Comparison of ENCODE assay signal across 12 cellular contexts in genomic region chr1:231181271-231181670, GRCh38. TPM values are rescaled to one million over a fixed set of nuclear protein-coding genes. Genes with fewer than 3 reads are reported as not detected.
"Had no signal": no experiment of that assay in that cellular context is flagged by ENCODE, and none has a peak within 500 bp of the region (broad histone marks: within the 10 kb centered on the region; RNA-seq: fewer than 3 reads in every experiment).

No MANE protein-coding gene starts in this region.

- H3K36me3 ChIP-seq: HAP-1 had no signal

- H3K4me3 Mint-ChIP-seq: GM23338, H9, HFFc6 had no signal

- H2AFZ ChIP-seq: GM23248, GM23338 had no signal

- DNase-seq: GM23248, GOT3, H7, H9, HCEC 1CT, HFFc6 had no signal

- H3K4me3 ChIP-seq: GM23248, GM23338, HAP-1 had no signal

- H3K9ac ChIP-seq: GM23248 had no signal

- ATAC-seq: GM23338, HCT116 had no signal

- H3K27ac ChIP-seq: GM23248 had no signal

- H3K4me1 ChIP-seq: HAP-1 had no signal

- H3K27ac Mint-ChIP-seq: GM23338, H9, HFFc6 had no signal

- H3K9me3 ChIP-seq: HAP-1 had no signal

- FAIRE-seq: H1, H54 had no signal

- H3K9me3 Mint-ChIP-seq: GM23338, HFFc6 had no signal

- H3K4me2 ChIP-seq: GM23338 had no signal

RNA-seq across cellular contexts. Expression of gene TRIM67, which starts 19.4 kb away (rescaled TPM):
- total RNA-seq: GM23248, H1, H4, H7, H9, HFFc6 had no signal
- polyA plus RNA-seq: GM23248, GM23338 had no signal
